Comparison of ENCODE assay signal across 8 cellular contexts in genomic region chr10:119030421-119031250, GRCh38. TPM values are rescaled to one million over a fixed set of nuclear protein-coding genes. Genes with fewer than 3 reads are reported as not detected.
DNase-seq lines count a peak whose midpoint lies in the region; ATAC-seq, FAIRE-seq and TF ChIP-seq lines count a peak whose summit lies in the region.

No MANE protein-coding gene starts in this region.

- H3K4me3 Mint-ChIP-seq in activated B cell treated with CpG ODN at 0.5 μM for 24 hours, result peak overlapping the region; percentile 75

- peak overlapping the region; percentile 73 for H3K56ac ChIP-seq in mesendoderm (ENCODE audit: low read length)

- no peak overlapping the region for H4K8ac ChIP-seq in mesendoderm (ENCODE audit: low read depth, low read length)

- CTCF ChIA-PET in activated B cell treated with CpG ODN at 0.5 μM for 24 hours (lab: Charles Lee), result no interaction called here

- no peak overlapping the region for H3K9ac ChIP-seq in duodenal mucosa (ENCODE audit: low read depth in 1 of 2, low read length in 2 of 2)
- H3K9ac ChIP-seq in mesendoderm (ENCODE audit: low read length), result peak overlapping the region; percentile 50

- no peaks in the 10 kb centered on the region for H3K9me3 ChIP-seq in duodenal mucosa (ENCODE audit: control insufficient read depth in 1 of 2, low read length in 2 of 2)

- H3K27ac ChIP-seq in 22Rv1 (peak overlapping the region; percentile 58), duodenal mucosa (ENCODE audit: low read depth, low read length) (no peak overlapping the region), mesendoderm (ENCODE audit: low read depth, low read length) (no peak overlapping the region)

- WGBS in mesendoderm (ENCODE audit: extremely low coverage, insufficient coverage, low lambda C conversion rate), result no CpG with 5 or more reads among the region's 65 CpGs

- no peak overlapping the region for H3K23ac ChIP-seq in mesendoderm (ENCODE audit: low read length)

- DNase-seq in GM12891 (ENCODE audit: insufficient read length, low spot score) (peak; percentile 61), NCI-H1930 (lab: John Stamatoyannopoulos, UW) (peak; percentile 21), activated B cell treated with CpG ODN at 0.5 μM for 24 hours (peak; percentile 72), mesendoderm (peak; percentile 88)
- DNase-seq in stimulated activated naive CD8-positive, alpha-beta T cell treated with anti-CD3 and anti-CD28 coated beads, Interleukin-15, Interleukin-2, amounts not matched to agents 100 U/mL and 50 U/mL, for 24 hours, result peak; percentile 60

- H3K18ac ChIP-seq in mesendoderm (ENCODE audit: low read length), result no peak overlapping the region

- H3K27me3 ChIP-seq in duodenal mucosa (ENCODE audit: control insufficient read depth in 1 of 2, insufficient read depth in 2 of 2, low read length in 2 of 2), result peaks cover 0 to 3% of the 10 kb centered on the region in 2 donors
- no peaks in the 10 kb centered on the region for H3K27me3 ChIP-seq in mesendoderm (ENCODE audit: insufficient read depth, low read length, poor library complexity)

- peaks cover 23% of the 10 kb centered on the region for H3K27me3 Mint-ChIP-seq in activated B cell treated with CpG ODN at 0.5 μM for 24 hours

- H3K79me2 ChIP-seq in mesendoderm (ENCODE audit: control insufficient read depth, insufficient read depth, low read length), result no peaks in the 10 kb centered on the region

- intact Hi-C loops in activated B cell treated with CpG ODN at 0.5 μM for 24 hours (cut with micrococcal nuclease), result loop anchor here (1.0 to 10.0 kb wide), 5 partner anchors 50 to 688 kb away; partner anchors contain the start of genes CACUL1, EIF3A, FAM204A and SFXN4

- peaks cover 4% of the 10 kb centered on the region for H3K79me1 ChIP-seq in mesendoderm (ENCODE audit: low read length)

- H3K4me1 ChIP-seq in duodenal mucosa (ENCODE audit: control insufficient read depth in 1 of 2, insufficient read depth in 2 of 2, low read length in 2 of 2), result peaks cover 4 to 6% of the 10 kb centered on the region in 2 donors
- H3K4me1 ChIP-seq in mesendoderm (ENCODE audit: control insufficient read depth, low read depth, low read length), result no peaks in the 10 kb centered on the region

- peak overlapping the region; percentile 63 for H3K4me2 ChIP-seq in mesendoderm (ENCODE audit: low read length)

- no peak overlapping the region for H2BK120ac ChIP-seq in mesendoderm (ENCODE audit: low read depth, low read length)

- H2BK5ac ChIP-seq in mesendoderm (ENCODE audit: low read length), result no peak overlapping the region

- FAIRE-seq in GM12891 (lab: Jason Lieb, UNC), result peak; percentile 96

- ATAC-seq in HG02678 (IDR thresholded peaks at IDR 0.05; ENCODE audit: unreplicated experiment) (peak; percentile 49), activated B cell treated with CpG ODN at 0.5 μM for 24 hours (ENCODE audit: low read depth) (peak; percentile 80)
- ATAC-seq in stimulated activated naive CD8-positive, alpha-beta T cell treated with anti-CD3 and anti-CD28 coated beads, Interleukin-15, Interleukin-2, amounts not matched to agents 100 U/mL and 50 U/mL, for 24 hours, result peak; percentile 68

- H3K4me3 ChIP-seq in duodenal mucosa (ENCODE audit: low read depth in 1 of 2, low read length in 2 of 2) (peak overlapping the region; percentile 51 to 56), mesendoderm (ENCODE audit: low read length) (peak overlapping the region; percentile 5)

- no peak for TF ChIP-seq POLR2A in GM12891 (IDR thresholded peaks at IDR 0.05; ENCODE audit: low read depth, low read length)

- no peak overlapping the region for H2AK5ac ChIP-seq in mesendoderm (ENCODE audit: low read length)

- no peaks in the 10 kb centered on the region for H3K9me3 Mint-ChIP-seq in activated B cell treated with CpG ODN at 0.5 μM for 24 hours

- no peak overlapping the region for H3K4ac ChIP-seq in mesendoderm (ENCODE audit: low read depth, low read length)

- H3K36me3 Mint-ChIP-seq in activated B cell treated with CpG ODN at 0.5 μM for 24 hours (ENCODE audit: low read depth), result peaks cover 27% of the 10 kb centered on the region

- POLR2A ChIA-PET in activated B cell treated with CpG ODN at 0.5 μM for 24 hours (lab: Charles Lee), result interaction anchor here (1.3 to 1.9 kb wide), 2 partner anchors 9 to 276 kb away, joined by 3 to 5 read pairs; partner anchors contain the start of gene CACUL1

- peaks cover 12 to 19% of the 10 kb centered on the region in 2 donors for H3K36me3 ChIP-seq in duodenal mucosa (ENCODE audit: control insufficient read depth in 1 of 2, insufficient read depth in 2 of 2, low read length in 2 of 2)
- H3K36me3 ChIP-seq in mesendoderm (ENCODE audit: control insufficient read depth, insufficient read depth, low read length), result peaks cover 5% of the 10 kb centered on the region

- H2BK15ac ChIP-seq in mesendoderm (replicated peaks; ENCODE audit: low read depth), result no peak overlapping the region

- H3K4me1 Mint-ChIP-seq in activated B cell treated with CpG ODN at 0.5 μM for 24 hours, result peaks cover 22% of the 10 kb centered on the region

- H3K27ac Mint-ChIP-seq in activated B cell treated with CpG ODN at 0.5 μM for 24 hours, result peak overlapping the region; percentile 68

- H4K5ac ChIP-seq in mesendoderm (ENCODE audit: low read length), result no peak overlapping the region

- TF ChIP-seq CTCF in 22Rv1 (IDR thresholded peaks at IDR 0.05) (peak; percentile 40), activated B cell treated with CpG ODN at 0.5 μM for 24 hours (IDR thresholded peaks at IDR 0.05) (no peak)

TF ChIP-seq in GM12891, 5 proteins besides CTCF, POLR2A, EP300 and RAD21:
- TF ChIP-seq POLR2AphosphoS5 (IDR thresholded peaks at IDR 0.05; ENCODE audit: low read depth, low read length) (peak; percentile 47; the same call in 1 of the 2 replicates), TAF1 (IDR thresholded peaks at IDR 0.05; ENCODE audit: low read depth, low read length) (no peak), SPI1 (IDR thresholded peaks at IDR 0.05; ENCODE audit: low read depth, low read length) (0 out of 2 replicates have a peak, but pooled peaks have one; percentile 38), POU2F2 (IDR thresholded peaks at IDR 0.05; ENCODE audit: low read depth, low read length) (peak; percentile 32; the same call in 1 of the 2 replicates), PAX5 (IDR thresholded peaks at IDR 0.05; ENCODE audit: insufficient read depth, low read length, severe bottlenecking) (peak; percentile 97)

RNA-seq across cellular contexts. Expression of gene NANOS1, which starts 1.1 kb away (rescaled TPM):
- polyA plus RNA-seq in GM12891 (2012; ENCODE audit: low read depth, missing spikeins), result 1.1 TPM
- 0.15 and 0.33 TPM in 2 replicates for total RNA-seq in activated B cell treated with CpG ODN at 0.5 μM for 24 hours
- 4.6 TPM for polyA plus RNA-seq in mesendoderm (2013, experiment 1 of 2)
- polyA plus RNA-seq in mesendoderm (2013, experiment 2 of 2), result 5.0 TPM

RNA-seq across cellular contexts. Expression of gene EIF3A, which starts 50.0 kb away (rescaled TPM):
- polyA plus RNA-seq in GM12891 (2012; ENCODE audit: low read depth, missing spikeins), result 83.2 TPM
- total RNA-seq in activated B cell treated with CpG ODN at 0.5 μM for 24 hours, result 109 and 114 TPM in 2 replicates
- polyA plus RNA-seq in mesendoderm (2013, experiment 1 of 2), result 166 TPM
- polyA plus RNA-seq in mesendoderm (2013, experiment 2 of 2), result 166 TPM

Comparison
In these comparisons a context has a peak if more than half of its experiments do, and no peak if none do; other contexts are left out.
1. DNase-seq: peak in every context shown above with its lines; median percentile 88 in mesendoderm; 72 in activated B cell treated with CpG ODN at 0.5 μM for 24 hours; 61 in GM12891; 60 in stimulated activated naive CD8-positive, alpha-beta T cell treated with anti-CD3 and anti-CD28 coated beads, Interleukin-15, Interleukin-2, amounts not matched to agents 100 U/mL and 50 U/mL, for 24 hours; 21 in NCI-H1930.